ENCODE assay signal across 1 cellular context in the genomic region with DNA sequence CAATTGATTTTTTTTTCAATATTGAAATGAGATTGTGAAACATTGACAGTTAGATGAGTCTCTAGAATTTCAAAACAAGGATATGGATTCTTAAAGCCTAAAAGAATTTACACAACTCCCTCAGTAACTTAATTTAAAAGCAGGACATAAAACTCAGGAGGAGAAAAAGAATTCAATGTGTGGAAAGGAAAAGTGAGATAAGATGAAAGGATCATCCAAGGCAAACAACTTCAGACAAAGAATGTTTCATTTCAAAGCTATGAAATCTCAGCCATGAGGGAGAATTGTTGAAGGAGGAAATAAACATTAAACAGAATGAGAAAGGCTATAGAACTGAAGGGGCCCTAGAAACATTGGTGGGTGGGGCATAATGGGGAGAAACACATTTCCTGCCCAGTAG.
TF ChIP-seq lines count a peak whose summit lies in the region.

No MANE protein-coding gene starts in this region.

TF ChIP-seq in GM23338, 12 proteins besides CTCF, POLR2A, EP300 and RAD21 (continued from another document):
- TF ChIP-seq, protein P1, sequence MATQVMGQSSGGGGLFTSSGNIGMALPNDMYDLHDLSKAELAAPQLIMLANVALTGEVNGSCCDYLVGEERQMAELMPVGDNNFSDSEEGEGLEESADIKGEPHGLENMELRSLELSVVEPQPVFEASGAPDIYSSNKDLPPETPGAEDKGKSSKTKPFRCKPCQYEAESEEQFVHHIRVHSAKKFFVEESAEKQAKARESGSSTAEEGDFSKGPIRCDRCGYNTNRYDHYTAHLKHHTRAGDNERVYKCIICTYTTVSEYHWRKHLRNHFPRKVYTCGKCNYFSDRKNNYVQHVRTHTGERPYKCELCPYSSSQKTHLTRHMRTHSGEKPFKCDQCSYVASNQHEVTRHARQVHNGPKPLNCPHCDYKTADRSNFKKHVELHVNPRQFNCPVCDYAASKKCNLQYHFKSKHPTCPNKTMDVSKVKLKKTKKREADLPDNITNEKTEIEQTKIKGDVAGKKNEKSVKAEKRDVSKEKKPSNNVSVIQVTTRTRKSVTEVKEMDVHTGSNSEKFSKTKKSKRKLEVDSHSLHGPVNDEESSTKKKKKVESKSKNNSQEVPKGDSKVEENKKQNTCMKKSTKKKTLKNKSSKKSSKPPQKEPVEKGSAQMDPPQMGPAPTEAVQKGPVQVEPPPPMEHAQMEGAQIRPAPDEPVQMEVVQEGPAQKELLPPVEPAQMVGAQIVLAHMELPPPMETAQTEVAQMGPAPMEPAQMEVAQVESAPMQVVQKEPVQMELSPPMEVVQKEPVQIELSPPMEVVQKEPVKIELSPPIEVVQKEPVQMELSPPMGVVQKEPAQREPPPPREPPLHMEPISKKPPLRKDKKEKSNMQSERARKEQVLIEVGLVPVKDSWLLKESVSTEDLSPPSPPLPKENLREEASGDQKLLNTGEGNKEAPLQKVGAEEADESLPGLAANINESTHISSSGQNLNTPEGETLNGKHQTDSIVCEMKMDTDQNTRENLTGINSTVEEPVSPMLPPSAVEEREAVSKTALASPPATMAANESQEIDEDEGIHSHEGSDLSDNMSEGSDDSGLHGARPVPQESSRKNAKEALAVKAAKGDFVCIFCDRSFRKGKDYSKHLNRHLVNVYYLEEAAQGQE (IDR thresholded peaks at IDR 0.05; ENCODE audit: unreplicated experiment) = no peak
- TF ChIP-seq EZH2phosphoT487 (IDR thresholded peaks at IDR 0.05; ENCODE audit: unreplicated experiment) = no peak
- TF ChIP-seq ZNF331 (CRISPR knock-in tag; IDR thresholded peaks at IDR 0.05; ENCODE audit: low read depth) = no peak
- no peak for TF ChIP-seq JUNB (IDR thresholded peaks at IDR 0.05; ENCODE audit: unreplicated experiment)
- no peak for TF ChIP-seq NANOG (IDR thresholded peaks at IDR 0.05; ENCODE audit: borderline replicate concordance)
- TF ChIP-seq, protein P2, sequence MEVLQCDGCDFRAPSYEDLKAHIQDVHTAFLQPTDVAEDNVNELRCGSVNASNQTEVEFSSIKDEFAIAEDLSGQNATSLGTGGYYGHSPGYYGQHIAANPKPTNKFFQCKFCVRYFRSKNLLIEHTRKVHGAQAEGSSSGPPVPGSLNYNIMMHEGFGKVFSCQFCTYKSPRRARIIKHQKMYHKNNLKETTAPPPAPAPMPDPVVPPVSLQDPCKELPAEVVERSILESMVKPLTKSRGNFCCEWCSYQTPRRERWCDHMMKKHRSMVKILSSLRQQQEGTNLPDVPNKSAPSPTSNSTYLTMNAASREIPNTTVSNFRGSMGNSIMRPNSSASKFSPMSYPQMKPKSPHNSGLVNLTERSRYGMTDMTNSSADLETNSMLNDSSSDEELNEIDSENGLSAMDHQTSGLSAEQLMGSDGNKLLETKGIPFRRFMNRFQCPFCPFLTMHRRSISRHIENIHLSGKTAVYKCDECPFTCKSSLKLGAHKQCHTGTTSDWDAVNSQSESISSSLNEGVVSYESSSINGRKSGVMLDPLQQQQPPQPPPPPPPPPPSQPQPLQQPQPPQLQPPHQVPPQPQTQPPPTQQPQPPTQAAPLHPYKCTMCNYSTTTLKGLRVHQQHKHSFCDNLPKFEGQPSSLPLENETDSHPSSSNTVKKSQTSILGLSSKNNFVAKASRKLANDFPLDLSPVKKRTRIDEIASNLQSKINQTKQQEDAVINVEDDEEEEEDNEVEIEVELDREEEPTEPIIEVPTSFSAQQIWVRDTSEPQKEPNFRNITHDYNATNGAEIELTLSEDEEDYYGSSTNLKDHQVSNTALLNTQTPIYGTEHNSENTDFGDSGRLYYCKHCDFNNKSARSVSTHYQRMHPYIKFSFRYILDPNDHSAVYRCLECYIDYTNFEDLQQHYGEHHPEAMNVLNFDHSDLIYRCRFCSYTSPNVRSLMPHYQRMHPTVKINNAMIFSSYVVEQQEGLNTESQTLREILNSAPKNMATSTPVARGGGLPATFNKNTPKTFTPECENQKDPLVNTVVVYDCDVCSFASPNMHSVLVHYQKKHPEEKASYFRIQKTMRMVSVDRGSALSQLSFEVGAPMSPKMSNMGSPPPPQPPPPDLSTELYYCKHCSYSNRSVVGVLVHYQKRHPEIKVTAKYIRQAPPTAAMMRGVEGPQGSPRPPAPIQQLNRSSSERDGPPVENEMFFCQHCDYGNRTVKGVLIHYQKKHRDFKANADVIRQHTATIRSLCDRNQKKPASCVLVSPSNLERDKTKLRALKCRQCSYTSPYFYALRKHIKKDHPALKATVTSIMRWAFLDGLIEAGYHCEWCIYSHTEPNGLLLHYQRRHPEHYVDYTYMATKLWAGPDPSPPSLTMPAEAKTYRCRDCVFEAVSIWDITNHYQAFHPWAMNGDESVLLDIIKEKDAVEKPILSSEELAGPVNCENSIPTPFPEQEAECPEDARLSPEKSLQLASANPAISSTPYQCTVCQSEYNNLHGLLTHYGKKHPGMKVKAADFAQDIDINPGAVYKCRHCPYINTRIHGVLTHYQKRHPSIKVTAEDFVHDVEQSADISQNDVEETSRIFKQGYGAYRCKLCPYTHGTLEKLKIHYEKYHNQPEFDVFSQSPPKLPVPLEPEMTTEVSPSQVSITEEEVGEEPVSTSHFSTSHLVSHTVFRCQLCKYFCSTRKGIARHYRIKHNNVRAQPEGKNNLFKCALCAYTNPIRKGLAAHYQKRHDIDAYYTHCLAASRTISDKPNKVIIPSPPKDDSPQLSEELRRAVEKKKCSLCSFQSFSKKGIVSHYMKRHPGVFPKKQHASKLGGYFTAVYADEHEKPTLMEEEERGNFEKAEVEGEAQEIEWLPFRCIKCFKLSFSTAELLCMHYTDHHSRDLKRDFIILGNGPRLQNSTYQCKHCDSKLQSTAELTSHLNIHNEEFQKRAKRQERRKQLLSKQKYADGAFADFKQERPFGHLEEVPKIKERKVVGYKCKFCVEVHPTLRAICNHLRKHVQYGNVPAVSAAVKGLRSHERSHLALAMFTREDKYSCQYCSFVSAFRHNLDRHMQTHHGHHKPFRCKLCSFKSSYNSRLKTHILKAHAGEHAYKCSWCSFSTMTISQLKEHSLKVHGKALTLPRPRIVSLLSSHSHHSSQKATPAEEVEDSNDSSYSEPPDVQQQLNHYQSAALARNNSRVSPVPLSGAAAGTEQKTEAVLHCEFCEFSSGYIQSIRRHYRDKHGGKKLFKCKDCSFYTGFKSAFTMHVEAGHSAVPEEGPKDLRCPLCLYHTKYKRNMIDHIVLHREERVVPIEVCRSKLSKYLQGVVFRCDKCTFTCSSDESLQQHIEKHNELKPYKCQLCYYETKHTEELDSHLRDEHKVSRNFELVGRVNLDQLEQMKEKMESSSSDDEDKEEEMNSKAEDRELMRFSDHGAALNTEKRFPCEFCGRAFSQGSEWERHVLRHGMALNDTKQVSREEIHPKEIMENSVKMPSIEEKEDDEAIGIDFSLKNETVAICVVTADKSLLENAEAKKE (CRISPR knock-in tag; IDR thresholded peaks at IDR 0.05) = no peak
- no peak for TF ChIP-seq POLR2AphosphoS5 (IDR thresholded peaks at IDR 0.05; ENCODE audit: low read depth)
- TF ChIP-seq ZNF114 (CRISPR knock-in tag; IDR thresholded peaks at IDR 0.05) = no peak
- TF ChIP-seq CREB1 (CRISPR knock-in tag; IDR thresholded peaks at IDR 0.05; ENCODE audit: low read depth) = no peak
